ENCODE assay signal across 16 cellular contexts in the genomic region with DNA sequence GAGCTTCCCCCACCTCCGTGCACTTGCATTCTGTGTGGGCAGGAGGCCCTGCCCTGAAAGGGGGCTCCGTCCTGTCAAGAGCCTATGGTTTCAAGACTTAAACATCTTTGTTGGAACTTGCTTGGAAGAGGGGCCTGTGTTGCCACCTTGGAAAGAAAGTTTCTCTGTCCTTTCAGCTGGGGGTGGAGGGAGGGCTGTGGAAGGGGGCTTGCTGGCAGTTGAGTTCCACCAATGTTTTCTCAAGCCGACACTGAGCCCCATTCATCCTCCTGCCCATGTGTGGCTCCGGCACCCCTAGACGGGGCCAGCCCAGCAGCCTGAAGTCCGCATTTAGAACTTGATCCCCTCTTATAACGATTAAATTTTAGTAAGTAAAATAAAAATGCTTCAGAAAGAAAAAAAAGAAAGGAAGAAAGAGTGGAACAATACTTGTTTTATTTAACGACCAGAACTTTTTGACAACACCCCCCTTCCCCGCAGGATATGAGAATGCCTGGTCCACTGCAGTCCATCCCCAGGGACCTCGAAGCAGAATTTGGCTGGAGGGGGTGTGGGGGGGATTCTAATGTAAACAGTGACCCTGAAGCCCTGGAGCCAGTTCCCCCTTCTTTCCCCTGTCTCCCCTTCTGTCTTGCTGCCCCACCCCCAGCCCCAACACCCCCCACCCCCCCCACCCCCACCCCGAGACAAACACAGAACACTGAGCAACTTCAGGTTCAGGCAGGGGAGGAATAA. TPM values are rescaled to one million over a fixed set of nuclear protein-coding genes. Genes with fewer than 3 reads are reported as not detected.
DNase-seq lines count a peak whose midpoint lies in the region; FAIRE-seq and TF ChIP-seq lines count a peak whose summit lies in the region.
"Had no signal": no experiment of that assay in that cellular context is flagged by ENCODE, and none has a peak within 500 bp of the region (broad histone marks: within the 10 kb centered on the region; RNA-seq: fewer than 3 reads in every experiment).

No MANE protein-coding gene starts in this region.

- TF ChIP-seq CTCF in coronary artery (IDR thresholded peaks at IDR 0.05) (no peak), mesothelial cell of epicardium (IDR thresholded peaks at IDR 0.05; ENCODE audit: unreplicated experiment) (no peak), tibial artery (IDR thresholded peaks at IDR 0.05) (no peak)

- H3K27me3 Mint-ChIP-seq in mesothelial cell of epicardium (ENCODE audit: low read depth) = no peaks in the 10 kb centered on the region
- H3K27me3 Mint-ChIP-seq: activated CD8-positive, alpha-beta memory T cell treated with anti-CD3 and anti-CD28 coated beads, Interleukin-2, amount 10 ng/mL, durations not matched to agents 7 days and 5 days had no signal

- DNase-seq in HTR-8/SVneo (ENCODE audit: insufficient read length, low spot score) (no peak), coronary artery (ENCODE audit: low spot score) (no peak), mesothelial cell of epicardium (ENCODE audit: low spot score in 2 of 2, unreplicated experiment in 2 of 2) (no peak), tibial artery (no peak), RPMI8226 (no peak), NOMO-1 (lab: John Stamatoyannopoulos, UW; ENCODE audit: unreplicated experiment in 2 of 2) (no peak)
- DNase-seq in effector memory CD4-positive, alpha-beta T cell = no peak
- DNase-seq: activated CD8-positive, alpha-beta memory T cell treated with anti-CD3 and anti-CD28 coated beads, Interleukin-2, amount 10 ng/mL, durations not matched to agents 7 days and 5 days; DMS79; GOT3; NCI-H2029 treated with DMSO at 0.1 percent for 48 hours; NCI-H82; SHP77 treated with DMSO at 0.1 percent for 48 hours; trophoblast cell had no signal

- H3K27ac Mint-ChIP-seq in mesothelial cell of epicardium = peak overlapping the region; percentile 84
- H3K27ac Mint-ChIP-seq: activated CD8-positive, alpha-beta memory T cell treated with anti-CD3 and anti-CD28 coated beads, Interleukin-2, amount 10 ng/mL, durations not matched to agents 7 days and 5 days had no signal

- FAIRE-seq in HTR-8/SVneo (lab: Jason Lieb, UNC) = peak; percentile 63
- FAIRE-seq: bronchial epithelial cell had no signal

- no peaks in the 10 kb centered on the region for H3K27me3 ChIP-seq in tibial artery
- H3K27me3 ChIP-seq in effector memory CD4-positive, alpha-beta T cell (replicated peaks; ENCODE audit: control insufficient read depth, insufficient read depth, low read length, poor library complexity, severe bottlenecking) = no peaks in the 10 kb centered on the region
- H3K27me3 ChIP-seq: MG63 had no signal

- peaks cover 1 to 3% (median 1%) of the 10 kb centered on the region in 3 donors for H3K36me3 ChIP-seq in tibial artery
- H3K36me3 ChIP-seq in effector memory CD4-positive, alpha-beta T cell (ENCODE audit: control insufficient read depth, insufficient read depth, low read length) = peaks cover 28% of the 10 kb centered on the region
- H3K36me3 ChIP-seq: MG63 had no signal

- no peaks in the 10 kb centered on the region for H3K9me3 ChIP-seq in tibial artery
- H3K9me3 ChIP-seq in effector memory CD4-positive, alpha-beta T cell (ENCODE audit: control insufficient read depth, low read length) = no peaks in the 10 kb centered on the region
- H3K9me3 ChIP-seq: MG63 had no signal

- peaks cover 26% of the 10 kb centered on the region for H3K4me1 Mint-ChIP-seq in mesothelial cell of epicardium
- H3K4me1 Mint-ChIP-seq: activated CD8-positive, alpha-beta memory T cell treated with anti-CD3 and anti-CD28 coated beads, Interleukin-2, amount 10 ng/mL, durations not matched to agents 7 days and 5 days had no signal

- H3K4me3 ChIP-seq in coronary artery (peak overlapping the region; percentile 76), tibial artery (peak overlapping the region; percentile 56 to 59)
- no peak overlapping the region for H3K4me3 ChIP-seq in effector memory CD4-positive, alpha-beta T cell (ENCODE audit: insufficient read depth, low read depth, low read length, poor library complexity, severe bottlenecking)
- H3K4me3 ChIP-seq: MG63 had no signal

- H3K9me3 Mint-ChIP-seq in mesothelial cell of epicardium = no peaks in the 10 kb centered on the region

- peaks cover 0 to 89% (median 71%) of the 10 kb centered on the region in 4 donors for H3K4me1 ChIP-seq in tibial artery
- H3K4me1 ChIP-seq in effector memory CD4-positive, alpha-beta T cell (ENCODE audit: control insufficient read depth, insufficient read depth, low read length, poor library complexity, severe bottlenecking) = no peaks in the 10 kb centered on the region

- no peak overlapping the region for H3K4me3 Mint-ChIP-seq in mesothelial cell of epicardium
- H3K4me3 Mint-ChIP-seq: activated CD8-positive, alpha-beta memory T cell treated with anti-CD3 and anti-CD28 coated beads, Interleukin-2, amount 10 ng/mL, durations not matched to agents 7 days and 5 days had no signal

- intact Hi-C loops in tibial artery (cut with DNase I; ENCODE audit: low total_unique reads) = no loop called here

- H3K27ac ChIP-seq in coronary artery (peak overlapping the region; percentile 96 to 98), tibial artery (peak overlapping the region; percentile 96 to 97)
- no peak overlapping the region for H3K27ac ChIP-seq in effector memory CD4-positive, alpha-beta T cell (ENCODE audit: insufficient read depth, low read length, poor library complexity, severe bottlenecking)

- peaks cover 7% of the 10 kb centered on the region for H3K36me3 Mint-ChIP-seq in mesothelial cell of epicardium

RNA-seq across cellular contexts. Expression of a gene that starts 26.9 kb away (rescaled TPM):
- 2.2 to 2.4 TPM (median 2.4 TPM) in 3 replicates for total RNA-seq in mesothelial cell of epicardium
